8 cellular contexts compared by ENCODE assay signal in the genomic region with DNA sequence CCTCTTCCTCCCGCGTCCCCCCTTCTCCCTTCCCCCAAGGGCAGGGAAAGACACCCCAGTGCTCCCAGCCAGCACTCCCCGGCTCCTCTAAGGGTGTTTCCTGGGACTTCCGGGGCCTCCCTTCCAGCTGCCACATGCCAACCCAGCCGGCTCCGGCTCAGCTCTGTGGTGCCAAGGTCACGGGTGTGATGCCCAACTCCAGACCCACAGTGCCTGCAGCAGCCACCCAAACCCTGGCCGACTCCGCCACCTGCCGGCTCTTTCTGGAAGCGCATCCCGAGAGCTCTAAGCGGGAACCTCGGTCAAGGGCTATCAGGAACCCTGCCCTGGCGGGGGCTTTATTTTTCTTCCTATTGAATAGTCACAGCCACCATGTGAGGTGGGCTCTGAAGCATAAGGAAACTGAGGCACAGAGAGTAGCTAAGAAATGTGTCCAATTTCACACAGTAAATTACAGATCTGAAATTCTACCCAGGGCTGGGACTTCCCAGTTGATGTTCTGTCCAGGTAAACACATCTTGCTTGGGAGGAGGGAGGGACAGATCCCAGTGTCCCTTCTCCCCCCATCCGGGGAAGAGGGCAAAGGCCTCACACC.
DNase-seq lines count a peak whose midpoint lies in the region; ATAC-seq and TF ChIP-seq lines count a peak whose summit lies in the region.

No MANE protein-coding gene starts in this region.

- ATAC-seq in GM19372 (IDR thresholded peaks at IDR 0.05; ENCODE audit: low read depth, unreplicated experiment) (peak; percentile 60), GM21526 (IDR thresholded peaks at IDR 0.05; ENCODE audit: low FRiP score, unreplicated experiment) (no peak)

- in situ Hi-C loops in brain microvascular endothelial cell (cut with HindIII; ENCODE audit: low pct_ligation_motif_present, low sequenced_read_pairs), result no loop called here

- H3K36me3 ChIP-seq in WERI-Rb-1, result no peaks in the 10 kb centered on the region
- no peaks in the 10 kb centered on the region for H3K36me3 ChIP-seq in brain microvascular endothelial cell (replicated peaks)

- no peak overlapping the region for H3K27ac ChIP-seq in WERI-Rb-1
- no peak overlapping the region for H3K27ac ChIP-seq in brain microvascular endothelial cell

- H3K27me3 ChIP-seq in WERI-Rb-1 (ENCODE audit: insufficient read depth, low read depth, severe bottlenecking), result peaks cover 17% of the 10 kb centered on the region
- H3K27me3 ChIP-seq in brain microvascular endothelial cell (replicated peaks), result peaks cover 43% of the 10 kb centered on the region

- peak; percentile 90 for TF ChIP-seq CTCF in AG10803 (conservative IDR thresholded peaks at IDR 0.05; ENCODE audit: low read length)
- peak; percentile 94 for TF ChIP-seq CTCF in WERI-Rb-1 (IDR thresholded peaks at IDR 0.05; ENCODE audit: low read depth, low read length)
- peak; percentile 95 for TF ChIP-seq CTCF in brain microvascular endothelial cell (IDR thresholded peaks at IDR 0.05; ENCODE audit: low read depth, low read length, missing control alignments)

- H3K4me3 ChIP-seq in AG10803 (ENCODE audit: low read length) (no peak overlapping the region), WERI-Rb-1 (ENCODE audit: low read depth, low read length) (no peak overlapping the region), brain microvascular endothelial cell (ENCODE audit: low read depth, low read length) (no peak overlapping the region)

- no peaks in the 10 kb centered on the region for H3K9me3 ChIP-seq in WERI-Rb-1 (ENCODE audit: severe bottlenecking)

- DNase-seq in AG10803 (ENCODE audit: low read depth) (peak; percentile 55), NCI-H2107 treated with DMSO at 0.1 percent for 48 hours (lab: John Stamatoyannopoulos, UW; ENCODE audit: unreplicated experiment) (peak; percentile 74), WERI-Rb-1 (peak; percentile 91), brain microvascular endothelial cell (peak; percentile 52), iris pigment epithelial cell (ENCODE audit: low read depth) (peak; percentile 37)
- peak; percentile 71 to 83 for DNase-seq in stimulated activated CD4-positive, alpha-beta T cell treated with anti-CD3 and anti-CD28 coated beads, Interleukin-15, amount 100 ng/mL, for 1 hour (ENCODE audit: low read depth in 1 of 2, low spot score in 1 of 2)

Comparison
In these comparisons a context has a peak if more than half of its experiments do, and no peak if none do; other contexts are left out.
1. DNase-seq: peak in every context shown above with its lines; median percentile 91 in WERI-Rb-1; 77 in stimulated activated CD4-positive, alpha-beta T cell treated with anti-CD3 and anti-CD28 coated beads, Interleukin-15, amount 100 ng/mL, for 1 hour; 74 in NCI-H2107 treated with DMSO at 0.1 percent for 48 hours; 55 in AG10803; 52 in brain microvascular endothelial cell; 37 in iris pigment epithelial cell.